8 cellular contexts compared by ENCODE assay signal in the genomic region with DNA sequence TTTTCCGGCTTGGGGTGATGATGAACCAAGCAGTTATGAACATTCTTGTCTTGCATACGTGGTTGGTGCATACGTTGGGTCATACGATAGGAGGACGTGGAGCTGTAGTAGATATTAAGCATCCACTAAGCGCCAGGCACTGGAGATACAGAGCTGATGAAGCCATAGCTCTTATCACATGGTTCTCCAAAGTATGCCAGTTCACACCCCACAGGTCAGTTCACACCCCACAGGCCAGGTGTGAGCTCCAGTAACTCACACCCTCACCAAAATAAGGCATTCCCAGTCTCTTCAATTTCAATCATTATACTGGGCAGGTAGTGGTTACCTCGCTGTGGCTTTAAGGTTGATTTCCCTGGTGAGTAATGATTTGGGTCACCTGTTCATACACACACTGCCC.
"Had no signal": no experiment of that assay in that cellular context is flagged by ENCODE, and none has a peak within 500 bp of the region (broad histone marks: within the 10 kb centered on the region; RNA-seq: fewer than 3 reads in every experiment).

No MANE protein-coding gene starts in this region.

- H3K4me3 ChIP-seq: GM23248 had no signal

- FAIRE-seq: H54 had no signal

- DNase-seq: GM23248, GOT3, H9, HCEC 1CT, HFFc6, KBM-7 had no signal

- H2AFZ ChIP-seq: GM23248 had no signal

- H3K27ac ChIP-seq: GM23248, KMS-11 had no signal

- H3K4me2 ChIP-seq: KMS-11 had no signal

- H3K9ac ChIP-seq: GM23248, KMS-11 had no signal
